Comparison of ENCODE assay signal across 18 cellular contexts in the genomic region with DNA sequence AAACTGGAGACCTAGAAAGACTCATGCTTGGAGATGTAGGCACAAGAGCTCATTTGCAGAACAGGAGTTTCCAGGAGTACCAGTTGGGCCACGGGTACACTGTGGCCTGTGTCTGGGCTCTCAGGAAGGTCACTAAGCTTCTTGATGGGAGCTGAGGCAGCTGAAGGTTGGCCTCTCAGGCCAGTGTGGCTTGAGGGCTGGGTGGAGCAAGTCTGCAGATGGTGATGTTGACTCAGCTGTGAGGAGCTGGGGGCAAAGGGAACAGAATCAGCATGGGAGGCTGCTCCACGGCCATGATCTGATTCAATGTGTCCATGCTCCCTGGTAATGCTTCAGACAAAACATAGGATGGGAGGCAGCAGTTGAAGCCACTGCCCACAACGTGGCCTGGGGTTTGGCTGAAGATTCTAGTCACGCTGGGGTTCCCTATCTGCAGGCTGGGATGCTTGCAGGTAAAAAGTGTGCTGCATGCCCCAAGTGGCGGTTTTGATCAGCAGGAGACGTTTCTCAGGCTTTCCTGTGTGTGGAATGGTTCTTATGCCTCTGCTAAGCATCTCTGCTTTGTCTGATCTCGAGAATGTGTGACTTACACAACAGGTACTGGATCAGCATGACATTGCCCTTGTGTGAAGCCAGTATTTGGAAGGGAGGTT. TPM values are rescaled to one million over a fixed set of nuclear protein-coding genes. Genes with fewer than 3 reads are reported as not detected.
DNase-seq lines count a peak whose midpoint lies in the region; ATAC-seq, FAIRE-seq and TF ChIP-seq lines count a peak whose summit lies in the region.
"Had no signal": no experiment of that assay in that cellular context is flagged by ENCODE, and none has a peak within 500 bp of the region (broad histone marks: within the 10 kb centered on the region; RNA-seq: fewer than 3 reads in every experiment).

No MANE protein-coding gene starts in this region.

- H4K8ac ChIP-seq in H1 (ENCODE audit: extremely low read depth, insufficient read depth, low read length), result no peak overlapping the region

- POLR2A ChIA-PET in H1 (lab: Charles Lee; ENCODE audit: partially characterized antibody), result interaction anchor here (0.6 to 2.7 kb wide), 4 partner anchors 8 to 313 kb away, joined by 3 to 11 read pairs (median 3); partner anchors contain the start of gene TENT5C

- no peak overlapping the region for H2BK120ac ChIP-seq in H1 (replicated peaks; ENCODE audit: low read depth, low read length)

- H3K18ac ChIP-seq in H1 (ENCODE audit: extremely low read depth, low read length), result no peak overlapping the region

- no peaks in the 10 kb centered on the region for H3K36me3 ChIP-seq in H1 (ENCODE audit: control insufficient read depth in 2 of 4, insufficient read depth in 4 of 4, low read length in 3 of 4)
- H3K36me3 ChIP-seq in MM.1S (replicated peaks; ENCODE audit: insufficient read depth, low read length), result no peaks in the 10 kb centered on the region

- CTCF ChIA-PET in H1 (lab: Charles Lee; ENCODE audit: partially characterized antibody), result interaction anchor here (0.9 to 3.1 kb wide), 9 partner anchors 8 to 304 kb away, joined by 3 to 18 read pairs (median 5); partner anchors contain the start of gene TENT5C
- CTCF ChIA-PET in activated CD8-positive, alpha-beta memory T cell treated with anti-CD3 and anti-CD28 coated beads, Interleukin-2, amount 10 ng/mL, durations not matched to agents 7 days and 5 days (lab: Charles Lee), result interaction anchor here (1.1 kb wide), 1 partner anchor 163 kb away, joined by 3 read pairs; no protein-coding TSS in a partner anchor

- H2BK15ac ChIP-seq in H1 (ENCODE audit: low read length), result no peak overlapping the region

- peak; percentile 68 for ATAC-seq in sciatic nerve
- no peak for ATAC-seq in activated CD8-positive, alpha-beta memory T cell treated with anti-CD3 and anti-CD28 coated beads, Interleukin-2, amount 10 ng/mL, durations not matched to agents 7 days and 5 days
- ATAC-seq: T-cell had no signal

- H3K4me3 ChIP-seq in H1 (ENCODE audit: extremely low read depth in 1 of 4, insufficient read depth in 2 of 4, low read depth in 3 of 4, low read length in 4 of 4) (no peak overlapping the region), MM.1S (ENCODE audit: low read length) (no peak overlapping the region)

- H3K9me2 ChIP-seq in MM.1S (replicated peaks; ENCODE audit: insufficient read depth, low read length), result no peaks in the 10 kb centered on the region

- H3F3A ChIP-seq in MM.1S (ENCODE audit: insufficient read depth, low read length), result peaks cover 5% of the 10 kb centered on the region; the same call in 1 of the 2 replicates

- peak; percentile 9 to 46 (median 21); a peak in 3 of 4 replicates for TF ChIP-seq CTCF in H1 (IDR thresholded peaks at IDR 0.05; ENCODE audit: control extremely low read depth in 1 of 3, insufficient read depth in 1 of 3, low read depth in 1 of 3, low read length in 3 of 3)
- no peak for TF ChIP-seq CTCF in MM.1S (IDR thresholded peaks at IDR 0.05; ENCODE audit: low read length)

- H3K4me1 ChIP-seq in H1 (replicated peaks in 1 of 4; ENCODE audit: control insufficient read depth in 3 of 4, insufficient read depth in 4 of 4, low read length in 3 of 4), result peaks cover 0 to 2% (median 0%) of the 10 kb centered on the region in 4 experiments; a peak in 1 of 7 replicates
- peaks cover 12% of the 10 kb centered on the region for H3K4me1 ChIP-seq in MM.1S (ENCODE audit: low read length)

- H3K79me2 ChIP-seq in H1 (ENCODE audit: control insufficient read depth in 1 of 2, insufficient read depth in 2 of 2, low read length in 2 of 2) (no peaks in the 10 kb centered on the region), MM.1S (ENCODE audit: low read length) (no peaks in the 10 kb centered on the region)

- H3K56ac ChIP-seq in H1 (replicated peaks; ENCODE audit: insufficient read length, low read depth, low read length), result no peak overlapping the region

- no peaks in the 10 kb centered on the region for H3K79me1 ChIP-seq in H1 (ENCODE audit: low read depth, low read length)

- peaks cover 2% of the 10 kb centered on the region for H3K27me3 Mint-ChIP-seq in activated CD8-positive, alpha-beta memory T cell treated with anti-CD3 and anti-CD28 coated beads, Interleukin-2, amount 10 ng/mL, durations not matched to agents 7 days and 5 days
- H3K27me3 Mint-ChIP-seq: activated B cell treated with CpG ODN at 0.5 μM for 24 hours had no signal

- no peak overlapping the region for H4K91ac ChIP-seq in H1 (replicated peaks; ENCODE audit: insufficient read length, low read length)

- TF ChIP-seq POLR2A in H1 (IDR thresholded peaks at IDR 0.05; ENCODE audit: control extremely low read depth in 1 of 2, low read depth in 2 of 2, low read length in 2 of 2), result no peak

- H3K14ac ChIP-seq in H1 (ENCODE audit: insufficient read length), result no peak overlapping the region

- H4K20me1 ChIP-seq in H1 (replicated peaks in 1 of 2; ENCODE audit: control insufficient read depth in 1 of 2, insufficient read depth in 2 of 2, low read length in 2 of 2) (no peaks in the 10 kb centered on the region), MM.1S (ENCODE audit: insufficient read depth, low read length) (no peaks in the 10 kb centered on the region)

- no peak overlapping the region for H2AK5ac ChIP-seq in H1 (ENCODE audit: low read depth, low read length)

- H3K4me2 ChIP-seq in H1 (ENCODE audit: insufficient read depth in 1 of 2, low read depth in 2 of 2, low read length in 2 of 2), result no peak overlapping the region
- no peak overlapping the region for H3K4me2 ChIP-seq in MM.1S (ENCODE audit: low read depth, low read length)

- H3K4me1 Mint-ChIP-seq in activated CD8-positive, alpha-beta memory T cell treated with anti-CD3 and anti-CD28 coated beads, Interleukin-2, amount 10 ng/mL, durations not matched to agents 7 days and 5 days, result peaks cover 11% of the 10 kb centered on the region
- H3K4me1 Mint-ChIP-seq: CD14-positive monocyte, T-cell had no signal

- TF ChIP-seq RAD21 in H1 (IDR thresholded peaks at IDR 0.05 in 1 of 2, conservative IDR thresholded peaks at IDR 0.05 in 1 of 2; ENCODE audit: low read depth in 2 of 2, low read length in 2 of 2), result peak in 1 of 2 experiments; percentile 18; a peak in 1 of 4 replicates

- H3K23ac ChIP-seq in H1 (ENCODE audit: insufficient read length), result no peak overlapping the region

- no peak overlapping the region for H2BK12ac ChIP-seq in H1 (ENCODE audit: low read depth, low read length)

- FAIRE-seq in H1 (lab: Jason Lieb, UNC), result peak; percentile 36
- FAIRE-seq: A204.1, colon, GM12891 had no signal

- no peak for TF ChIP-seq EP300 in H1 (IDR thresholded peaks at IDR 0.05; ENCODE audit: borderline replicate concordance in 1 of 2, low read depth in 2 of 2, low read length in 2 of 2)

- H2AFZ ChIP-seq in H1 (ENCODE audit: low read length), result peak overlapping the region; percentile 12; the same call in 1 of the 2 replicates
- H2AFZ ChIP-seq in MM.1S (ENCODE audit: low read length), result no peak overlapping the region

- no peak overlapping the region for H4K5ac ChIP-seq in H1 (ENCODE audit: insufficient read length, low read depth, low read length)

- H3K36me3 Mint-ChIP-seq in activated CD8-positive, alpha-beta memory T cell treated with anti-CD3 and anti-CD28 coated beads, Interleukin-2, amount 10 ng/mL, durations not matched to agents 7 days and 5 days, result no peaks in the 10 kb centered on the region
- H3K36me3 Mint-ChIP-seq: CD14-positive monocyte, T-cell had no signal

- 71% methylated on average over 7 of the region's 7 CpGs; no CpG with 5 or more reads in 1 of the 2 experiments for WGBS in H1 (ENCODE audit: extremely low coverage in 1 of 2, insufficient coverage in 1 of 2, insufficient read length in 1 of 2, insufficient replicate concordance in 2 of 2, low coverage in 1 of 2, low lambda C conversion rate in 2 of 2, missing lambda C conversion rate in 1 of 2), 2 experiments

- H3K23me2 ChIP-seq in H1 (ENCODE audit: low read depth, low read length), result no peaks in the 10 kb centered on the region; the same call in 1 of the 2 replicates

- no peaks in the 10 kb centered on the region for H3K9me3 ChIP-seq in H1 (ENCODE audit: insufficient read depth in 2 of 2, low read depth in 1 of 2, low read length in 1 of 2)
- no peaks in the 10 kb centered on the region for H3K9me3 ChIP-seq in MM.1S (replicated peaks; ENCODE audit: insufficient read depth, low read length)

- no peak overlapping the region for H3K27ac ChIP-seq in H1 (ENCODE audit: low read depth, low read length)
- no peak overlapping the region for H3K27ac ChIP-seq in MM.1S (ENCODE audit: low read length)

- H2BK20ac ChIP-seq in H1 (ENCODE audit: low read length), result no peak overlapping the region

- DNase-seq in NCI-H1417 (lab: John Stamatoyannopoulos, UW) (peak in 2 of 3 experiments; percentile 56 to 72), NCI-H1417 treated with DMSO at 0.1 percent for 48 hours (lab: John Stamatoyannopoulos, UW) (no peak), NCI-H510A (lab: John Stamatoyannopoulos, UW) (peak; percentile 67), H1 (ENCODE audit: low read depth in 1 of 2, low spot score in 2 of 2) (no peak), sciatic nerve (ENCODE audit: low spot score) (no peak), MM.1S (no peak)
- DNase-seq in activated naive CD4-positive, alpha-beta T cell treated with Interleukin-2 at 50 U/mL for 16 hours, result no peak
- no peak for DNase-seq in activated CD8-positive, alpha-beta memory T cell treated with anti-CD3 and anti-CD28 coated beads, Interleukin-2, amount 10 ng/mL, durations not matched to agents 7 days and 5 days
- DNase-seq: midbrain; NCI-H1436 treated with DMSO at 0.1 percent for 48 hours; stimulated activated CD4-positive, alpha-beta T cell treated with anti-CD3 and anti-CD28 coated beads, Interleukin-4, amount 100 ng/mL, for 4 hours; T-cell had no signal

- H3K9me3 Mint-ChIP-seq in activated CD8-positive, alpha-beta memory T cell treated with anti-CD3 and anti-CD28 coated beads, Interleukin-2, amount 10 ng/mL, durations not matched to agents 7 days and 5 days (ENCODE audit: low read depth), result no peaks in the 10 kb centered on the region
- H3K9me3 Mint-ChIP-seq: activated B cell treated with CpG ODN at 0.5 μM for 24 hours; activated T-helper 2 cell treated with anti-CD3 and anti-CD28 coated beads, Interferon-gamma antibody, Interleukin-2, Interleukin-4, amounts not matched to agents 10 μg/mL and 5 μg/mL and 100 μg/mL, durations not matched to agents 14 hours and 24 hours and 36 hours; T-cell had no signal

- no peaks in the 10 kb centered on the region for H3K27me3 ChIP-seq in H1 (replicated peaks in 1 of 4; ENCODE audit: control insufficient read depth in 3 of 4, extremely low read depth in 1 of 4, insufficient read depth in 3 of 4, low read length in 3 of 4)
- H3K27me3 ChIP-seq in MM.1S (replicated peaks; ENCODE audit: insufficient read depth, low read length), result no peaks in the 10 kb centered on the region

- H2BK5ac ChIP-seq in H1 (ENCODE audit: low read depth, low read length), result no peak overlapping the region

- no peak overlapping the region for H3K27ac Mint-ChIP-seq in activated CD8-positive, alpha-beta memory T cell treated with anti-CD3 and anti-CD28 coated beads, Interleukin-2, amount 10 ng/mL, durations not matched to agents 7 days and 5 days
- H3K27ac Mint-ChIP-seq: activated B cell treated with CpG ODN at 0.5 μM for 24 hours; activated T-helper 2 cell treated with anti-CD3 and anti-CD28 coated beads, Interferon-gamma antibody, Interleukin-2, Interleukin-4, amounts not matched to agents 10 μg/mL and 5 μg/mL and 100 μg/mL, durations not matched to agents 14 hours and 24 hours and 36 hours; CD14-positive monocyte; T-cell had no signal

- no peak overlapping the region for H3K4ac ChIP-seq in H1 (replicated peaks; ENCODE audit: insufficient read length, low read depth, low read length)

- H3K9ac ChIP-seq in H1 (replicated peaks in 1 of 4; ENCODE audit: extremely low read depth in 1 of 4, low read depth in 3 of 4, low read length in 3 of 4), result no peak overlapping the region
- H3K9ac ChIP-seq in MM.1S (ENCODE audit: low read length), result no peak overlapping the region

- intact Hi-C loops in sciatic nerve (cut with DNase I), result no loop called here

- H3K4me3 Mint-ChIP-seq in activated CD8-positive, alpha-beta memory T cell treated with anti-CD3 and anti-CD28 coated beads, Interleukin-2, amount 10 ng/mL, durations not matched to agents 7 days and 5 days, result no peak overlapping the region
- H3K4me3 Mint-ChIP-seq: activated B cell treated with CpG ODN at 0.5 μM for 24 hours, CD14-positive monocyte, T-cell had no signal

RNA-seq across cellular contexts. Expression of gene TENT5C, which starts 15.4 kb away (rescaled TPM):
- total RNA-seq in H1 (2021; fragmentation: NEBNext Ultra II Directional; extraction: Animal tissue kit (Norgen Biotek cat#: 25700)), result 0.75 and 0.99 TPM in 2 replicates
- polyA plus RNA-seq in H1 (2011; rRNA removed), result 0.38 TPM in 2 replicates
- polyA plus RNA-seq in H1 (2011; cell fraction: cytosol; rRNA removed), result 0.37 TPM
- 0.19 TPM for polyA plus RNA-seq in H1 (2011; cell fraction: nucleus; rRNA removed)
- 0.36 to 0.50 TPM (median 0.44 TPM) in 4 replicates for polyA plus RNA-seq in H1 (2012, experiment 1 of 2)
- polyA plus RNA-seq in H1 (2012, experiment 2 of 2), result 0.08 TPM
- 0.24 TPM for polyA plus RNA-seq in H1 (2013, experiment 1 of 2)
- 0.22 TPM for polyA plus RNA-seq in H1 (2013, experiment 2 of 2)
- polyA minus RNA-seq in H1 (2011; rRNA and poly(A)+ RNA removed), result 1.6 and 2.4 TPM in 2 replicates
- polyA minus RNA-seq in H1 (2011; cell fraction: cytosol; rRNA and poly(A)+ RNA removed), result 0.95 TPM
- 1.1 TPM for polyA minus RNA-seq in H1 (2011; cell fraction: nucleus; rRNA and poly(A)+ RNA removed)
- total RNA-seq in sciatic nerve, result 37.0 TPM
- total RNA-seq in activated CD8-positive, alpha-beta memory T cell treated with anti-CD3 and anti-CD28 coated beads, Interleukin-2, amount 10 ng/mL, durations not matched to agents 7 days and 5 days, result 10 to 100 TPM; 41.6 to 50.3 TPM

Comparison
In these comparisons a context has a peak if more than half of its experiments do, and no peak if none do; other contexts are left out.
1. DNase-seq: peak in NCI-H1417 (2 of 3) and NCI-H510A (single experiment); none in NCI-H1417 treated with DMSO at 0.1 percent for 48 hours (single experiment), H1 (0 of 2), sciatic nerve (single experiment), activated naive CD4-positive, alpha-beta T cell treated with Interleukin-2 at 50 U/mL for 16 hours (single experiment), MM.1S (single experiment) and activated CD8-positive, alpha-beta memory T cell treated with anti-CD3 and anti-CD28 coated beads, Interleukin-2, amount 10 ng/mL, durations not matched to agents 7 days and 5 days (single experiment).
2. RNA of gene TENT5C, which starts 15.4 kb away (total RNA-seq): 41.6 to 50.3 TPM in activated CD8-positive, alpha-beta memory T cell treated with anti-CD3 and anti-CD28 coated beads, Interleukin-2, amount 10 ng/mL, durations not matched to agents 7 days and 5 days and 37.0 TPM in sciatic nerve (single experiment); 0.75 to 0.99 TPM in H1; every median in the first group is over 10 times any median in the second.